ENCODE assay signal across 18 cellular contexts in genomic region chr5:169798438-169798837, GRCh38.
"Had no signal": no experiment of that assay in that cellular context is flagged by ENCODE, and none has a peak within 500 bp of the region (broad histone marks: within the 10 kb centered on the region; RNA-seq: fewer than 3 reads in every experiment).

No MANE protein-coding gene starts in this region.

- H3K9ac ChIP-seq: neural progenitor cell had no signal

- H3K27ac ChIP-seq: ascending aorta, breast epithelium, lower lobe of right lung, neural progenitor cell, ovary, right lobe of liver, spleen, VCaP had no signal

- H3K4me3 Mint-ChIP-seq: activated CD4-positive, alpha-beta memory T cell treated with anti-CD3 and anti-CD28 coated beads, Interleukin-2, amount 10 ng/mL, durations not matched to agents 7 days and 5 days; activated T-cell treated with anti-CD3 and anti-CD28 coated beads, Interleukin-2, amount 50 U/mL, for 4 hours; neural progenitor cell; T-cell had no signal

- H3K27me3 Mint-ChIP-seq: activated CD4-positive, alpha-beta memory T cell treated with anti-CD3 and anti-CD28 coated beads, Interleukin-2, amount 10 ng/mL, durations not matched to agents 7 days and 5 days; T-cell had no signal

- H2AFZ ChIP-seq: neural progenitor cell had no signal

- H3K36me3 ChIP-seq: ascending aorta, breast epithelium, neural progenitor cell, ovary, right lobe of liver had no signal

- H3K4me1 ChIP-seq: ascending aorta, lower lobe of right lung, neural progenitor cell, right lobe of liver had no signal

- H3K9me3 Mint-ChIP-seq: activated CD4-positive, alpha-beta memory T cell treated with anti-CD3 and anti-CD28 coated beads, Interleukin-2, amount 10 ng/mL, durations not matched to agents 7 days and 5 days; activated T-cell treated with anti-CD3 and anti-CD28 coated beads, Interleukin-2, amount 50 U/mL, for 4 hours; neural progenitor cell; T-cell had no signal

- H3K4me3 ChIP-seq: ascending aorta, breast epithelium, lower lobe of right lung, neural progenitor cell, ovary, right lobe of liver, spleen had no signal

- H3K4me2 ChIP-seq: neural progenitor cell had no signal

- H3K27ac Mint-ChIP-seq: activated CD4-positive, alpha-beta memory T cell treated with anti-CD3 and anti-CD28 coated beads, Interleukin-2, amount 10 ng/mL, durations not matched to agents 7 days and 5 days; neural progenitor cell; T-cell had no signal

- H3K9me3 ChIP-seq: ascending aorta, breast epithelium, lower lobe of right lung, ovary, right lobe of liver, spleen had no signal

- DNase-seq: activated CD4-positive, alpha-beta memory T cell treated with anti-CD3 and anti-CD28 coated beads, Interleukin-2, amount 10 ng/mL, durations not matched to agents 7 days and 5 days; activated effector memory CD4-positive, alpha-beta T cell treated with anti-CD3 and anti-CD28 coated beads, Interleukin-2, amount 50 U/mL, for 16 hours; activated T-cell treated with anti-CD3 and anti-CD28 coated beads, Interleukin-2, amount 50 U/mL, for 4 hours; cerebellar nuclear complex; effector memory CD4-positive, alpha-beta T cell; left colon; lower lobe of right lung; midbrain; ovary; right lobe of liver; spleen; T-cell; T-helper 9 cell had no signal

- H3K36me3 Mint-ChIP-seq: neural progenitor cell had no signal

- H3K27me3 ChIP-seq: ascending aorta, breast epithelium, neural progenitor cell, ovary, right lobe of liver, spleen had no signal

- FAIRE-seq: frontal cortex had no signal

- ATAC-seq: activated T-cell treated with anti-CD3 and anti-CD28 coated beads, Interleukin-2, amount 50 U/mL, for 4 hours; left colon; lower lobe of right lung; right lobe of liver; T-cell had no signal
